Comparison of ENCODE assay signal across 8 cellular contexts in the genomic region with DNA sequence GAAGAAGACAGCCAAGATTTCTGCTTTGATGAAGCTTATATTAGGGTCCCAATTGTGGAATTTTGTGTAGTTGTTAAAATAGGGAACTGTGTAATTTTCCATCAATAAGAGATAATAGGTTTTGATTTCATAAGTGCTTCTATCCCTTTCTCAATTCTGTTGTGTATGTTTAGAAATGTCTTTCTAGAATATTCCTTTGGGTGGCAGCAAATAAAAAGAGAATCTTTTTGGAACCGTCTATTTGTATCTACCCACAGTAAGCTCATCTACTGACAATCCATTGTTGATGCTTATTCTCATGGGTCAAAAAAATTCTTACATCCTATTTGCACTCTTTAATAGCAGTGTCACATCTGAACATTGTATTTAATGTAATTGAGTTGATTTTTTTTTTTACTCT.
DNase-seq lines count a peak whose midpoint lies in the region; ATAC-seq and TF ChIP-seq lines count a peak whose summit lies in the region.

No MANE protein-coding gene starts in this region.

- no peak overlapping the region for H2BK5ac ChIP-seq in H9 (ENCODE audit: insufficient read length, low read length)

- TF ChIP-seq EP300 in stomach (IDR thresholded peaks at IDR 0.05): no peak

- POLR2A ChIA-PET in activated CD4-positive, alpha-beta memory T cell treated with anti-CD3 and anti-CD28 coated beads, Interleukin-2, amount 10 ng/mL, durations not matched to agents 7 days and 5 days (lab: Charles Lee): interaction anchor here (0.6 to 1.2 kb wide), 2 partner anchors 62 to 122 kb away, joined by 3 read pairs; no protein-coding TSS in a partner anchor

- H3K4me3 ChIP-seq in stomach: no peak overlapping the region

- peaks cover 0 to 3% of the 10 kb centered on the region in 2 donors for H3K36me3 Mint-ChIP-seq in stimulated activated naive B cell treated with anti-CD40 and anti-IgM and Interleukin-4, amounts not matched to agents 10 μg/mL and 1 μg/mL and 100 μg/mL, for 72 hours
- H3K36me3 Mint-ChIP-seq in H9 (ENCODE audit: insufficient read depth in 1 of 3, low read depth in 3 of 3): peaks cover 0 to 9% (median 0%) of the 10 kb centered on the region in 3 experiments; a peak in 1 of 7 replicates
- H3K36me3 Mint-ChIP-seq in activated CD4-positive, alpha-beta memory T cell treated with anti-CD3 and anti-CD28 coated beads, Interleukin-2, amount 10 ng/mL, durations not matched to agents 7 days and 5 days (ENCODE audit: low read depth): no peaks in the 10 kb centered on the region

- no peak overlapping the region for H2BK120ac ChIP-seq in H9 (ENCODE audit: low read depth, low read length, poor library complexity, severe bottlenecking)

- no peak overlapping the region for H4K8ac ChIP-seq in H9 (replicated peaks; ENCODE audit: insufficient read length, low read depth, low read length)

- H3K27ac ChIP-seq in H9 (ENCODE audit: insufficient read length, low read depth, low read length) (no peak overlapping the region), stomach (no peak overlapping the region)

- WGBS in H9 (ENCODE audit: extremely low coverage, insufficient read length, low lambda C conversion rate): no CpG with 5 or more reads among the region's 1 CpG
- 0 to 15% (median 6%) methylated on average over 1 of the region's 1 CpG for WGBS in stomach, 5 donors

- H3K23me2 ChIP-seq in H9 (ENCODE audit: insufficient read length, low read depth, low read length, poor library complexity, severe bottlenecking): no peaks in the 10 kb centered on the region

- no peak; the same call in 1 of the 3 replicates for TF ChIP-seq CTCF in H9 (conservative IDR thresholded peaks at IDR 0.05)
- no peak for TF ChIP-seq CTCF in stomach (IDR thresholded peaks at IDR 0.05)

- H3K14ac ChIP-seq in H9 (ENCODE audit: insufficient read depth, low read length): no peak overlapping the region

- no peak overlapping the region for H3K18ac ChIP-seq in H9 (ENCODE audit: insufficient read length, low read depth, low read length)

- H2AK5ac ChIP-seq in H9 (ENCODE audit: insufficient read length, low read length): no peak overlapping the region

- H3K27ac Mint-ChIP-seq in stimulated activated naive B cell treated with anti-CD40 and anti-IgM and Interleukin-4, amounts not matched to agents 10 μg/mL and 1 μg/mL and 100 μg/mL, for 72 hours: no peak overlapping the region
- no peak overlapping the region for H3K27ac Mint-ChIP-seq in H9
- no peak overlapping the region for H3K27ac Mint-ChIP-seq in activated CD4-positive, alpha-beta memory T cell treated with anti-CD3 and anti-CD28 coated beads, Interleukin-2, amount 10 ng/mL, durations not matched to agents 7 days and 5 days

- H3K27me3 ChIP-seq in H9 (ENCODE audit: insufficient read depth, low read length): no peaks in the 10 kb centered on the region
- no peaks in the 10 kb centered on the region for H3K27me3 ChIP-seq in stomach

- H3K4me1 Mint-ChIP-seq in stimulated activated naive B cell treated with anti-CD40 and anti-IgM and Interleukin-4, amounts not matched to agents 10 μg/mL and 1 μg/mL and 100 μg/mL, for 72 hours: peaks cover 26 to 53% of the 10 kb centered on the region in 2 donors
- no peaks in the 10 kb centered on the region for H3K4me1 Mint-ChIP-seq in H9
- peaks cover 21% of the 10 kb centered on the region for H3K4me1 Mint-ChIP-seq in activated CD4-positive, alpha-beta memory T cell treated with anti-CD3 and anti-CD28 coated beads, Interleukin-2, amount 10 ng/mL, durations not matched to agents 7 days and 5 days

- no peak overlapping the region for H3T11ph ChIP-seq in H9 (ENCODE audit: low read length)

- H4K20me1 ChIP-seq in H9 (ENCODE audit: control insufficient read depth, insufficient read depth, insufficient read length): no peaks in the 10 kb centered on the region

- peak; percentile 12 for DNase-seq in NCI-H510A treated with DMSO at 0.1 percent for 48 hours (lab: John Stamatoyannopoulos, UW)
- no peak for DNase-seq in NCI-H510A (lab: John Stamatoyannopoulos, UW)
- DNase-seq in SKM-1 (lab: John Stamatoyannopoulos, UW; ENCODE audit: unreplicated experiment): peak; percentile 31
- no peak for DNase-seq in stimulated activated naive B cell treated with anti-CD40 and anti-IgM and Interleukin-4, amounts not matched to agents 10 μg/mL and 1 μg/mL and 100 μg/mL, for 72 hours
- DNase-seq in H9: no peak
- DNase-seq in activated CD4-positive, alpha-beta memory T cell treated with anti-CD3 and anti-CD28 coated beads, Interleukin-2, amount 10 ng/mL, durations not matched to agents 7 days and 5 days: no peak
- DNase-seq in stomach: no peak

- no peaks in the 10 kb centered on the region for H3K36me3 ChIP-seq in stomach

- H3K9ac ChIP-seq in H9 (ENCODE audit: extremely low read depth, insufficient read length, low read length): no peak overlapping the region

- ATAC-seq in HG03442 (IDR thresholded peaks at IDR 0.05; ENCODE audit: unreplicated experiment): peak; percentile 37
- peak; percentile 50 to 54 for ATAC-seq in stimulated activated naive B cell treated with anti-CD40 and anti-IgM and Interleukin-4, amounts not matched to agents 10 μg/mL and 1 μg/mL and 100 μg/mL, for 72 hours (replicated peaks)

- intact Hi-C loops in stomach (cut with DNase I; ENCODE audit: low total_unique reads): loop anchor here (10.0 kb wide), 1 partner anchor 459 kb away; no protein-coding TSS in a partner anchor

- H3K79me2 ChIP-seq in H9 (ENCODE audit: insufficient read depth, low read length): no peaks in the 10 kb centered on the region

- H3K4ac ChIP-seq in H9 (ENCODE audit: low read depth, low read length): no peak overlapping the region

- H3K4me1 ChIP-seq in H9 (ENCODE audit: insufficient read depth, low read length) (no peaks in the 10 kb centered on the region), stomach (peaks cover 0 to 17% (median 4%) of the 10 kb centered on the region in 4 donors)

- CTCF ChIA-PET in activated CD4-positive, alpha-beta memory T cell treated with anti-CD3 and anti-CD28 coated beads, Interleukin-2, amount 10 ng/mL, durations not matched to agents 7 days and 5 days (lab: Charles Lee): interaction anchor here (0.7 to 9.7 kb wide), 13 partner anchors 10 to 1175 kb away, joined by 3 to 122 read pairs (median 4); no protein-coding TSS in a partner anchor

- no peak overlapping the region for H4K5ac ChIP-seq in H9 (ENCODE audit: insufficient read length, low read depth, low read length)

- no peak overlapping the region for H2BK20ac ChIP-seq in H9 (ENCODE audit: low read depth, low read length, poor library complexity, severe bottlenecking)

- no peak overlapping the region for H3K4me3 Mint-ChIP-seq in stimulated activated naive B cell treated with anti-CD40 and anti-IgM and Interleukin-4, amounts not matched to agents 10 μg/mL and 1 μg/mL and 100 μg/mL, for 72 hours
- no peak overlapping the region for H3K4me3 Mint-ChIP-seq in H9
- H3K4me3 Mint-ChIP-seq in activated CD4-positive, alpha-beta memory T cell treated with anti-CD3 and anti-CD28 coated beads, Interleukin-2, amount 10 ng/mL, durations not matched to agents 7 days and 5 days: no peak overlapping the region

- no peak overlapping the region for H2BK15ac ChIP-seq in H9 (ENCODE audit: low read depth, low read length)

- no peaks in the 10 kb centered on the region for H3K79me1 ChIP-seq in H9 (ENCODE audit: insufficient read depth, low read depth, low read length, poor library complexity, severe bottlenecking)

- H2BK12ac ChIP-seq in H9 (ENCODE audit: insufficient read length, low read depth, low read length): no peak overlapping the region

- no peak overlapping the region for H3K4me2 ChIP-seq in H9 (ENCODE audit: insufficient read depth, insufficient read length, low read length)

- no peak overlapping the region for H3K56ac ChIP-seq in H9 (ENCODE audit: insufficient read length, low read depth, low read length)

- H3K27me3 Mint-ChIP-seq in stimulated activated naive B cell treated with anti-CD40 and anti-IgM and Interleukin-4, amounts not matched to agents 10 μg/mL and 1 μg/mL and 100 μg/mL, for 72 hours: no peaks in the 10 kb centered on the region
- no peaks in the 10 kb centered on the region for H3K27me3 Mint-ChIP-seq in H9 (ENCODE audit: low read depth)
- H3K27me3 Mint-ChIP-seq in activated CD4-positive, alpha-beta memory T cell treated with anti-CD3 and anti-CD28 coated beads, Interleukin-2, amount 10 ng/mL, durations not matched to agents 7 days and 5 days: peaks cover 1% of the 10 kb centered on the region

- no peak overlapping the region for H4K91ac ChIP-seq in H9 (ENCODE audit: insufficient read length, low read depth, low read length)

- H3K9me3 ChIP-seq in H9 (ENCODE audit: control insufficient read depth, low read depth, low read length): no peaks in the 10 kb centered on the region
- peaks cover 0 to 3% (median 0%) of the 10 kb centered on the region in 4 donors for H3K9me3 ChIP-seq in stomach

- H3K9me3 Mint-ChIP-seq in stimulated activated naive B cell treated with anti-CD40 and anti-IgM and Interleukin-4, amounts not matched to agents 10 μg/mL and 1 μg/mL and 100 μg/mL, for 72 hours: no peaks in the 10 kb centered on the region
- H3K9me3 Mint-ChIP-seq in H9: peaks cover 0 to 2% of the 10 kb centered on the region in 2 experiments; a peak in 1 of 5 replicates
- H3K9me3 Mint-ChIP-seq in activated CD4-positive, alpha-beta memory T cell treated with anti-CD3 and anti-CD28 coated beads, Interleukin-2, amount 10 ng/mL, durations not matched to agents 7 days and 5 days: no peaks in the 10 kb centered on the region

- no peak for TF ChIP-seq POLR2A in stomach (IDR thresholded peaks at IDR 0.05)

- no peak overlapping the region for H2AFZ ChIP-seq in H9 (ENCODE audit: low read length)

- H3K23ac ChIP-seq in H9 (ENCODE audit: insufficient read length, low read depth, low read length): no peak overlapping the region

Comparison
In these comparisons a context has a peak if more than half of its experiments do, and no peak if none do; other contexts are left out.
1. DNase-seq: peak in NCI-H510A treated with DMSO at 0.1 percent for 48 hours (single experiment) and SKM-1 (single experiment); none in NCI-H510A (single experiment), stimulated activated naive B cell treated with anti-CD40 and anti-IgM and Interleukin-4, amounts not matched to agents 10 μg/mL and 1 μg/mL and 100 μg/mL, for 72 hours (single experiment), H9 (single experiment), activated CD4-positive, alpha-beta memory T cell treated with anti-CD3 and anti-CD28 coated beads, Interleukin-2, amount 10 ng/mL, durations not matched to agents 7 days and 5 days (single experiment) and stomach (single experiment).